26 cellular contexts compared by ENCODE assay signal in genomic region chr14:79951572-79951971, GRCh38.
"Had no signal": no experiment of that assay in that cellular context is flagged by ENCODE, and none has a peak within 500 bp of the region (broad histone marks: within the 10 kb centered on the region; RNA-seq: fewer than 3 reads in every experiment).

No MANE protein-coding gene starts in this region.

- H3K4me1 Mint-ChIP-seq: naive B cell; stimulated activated memory B cell treated with anti-CD40 and anti-IgM and Interleukin-4, amounts not matched to agents 10 μg/mL and 1 μg/mL and 100 μg/mL, for 72 hours; stimulated activated naive CD8-positive, alpha-beta T cell treated with anti-CD3 and anti-CD28 coated beads, Interleukin-15, amount 100 ng/mL, for 72 hours had no signal

- H3K4me1 ChIP-seq: left lung, lower lobe of right lung, parathyroid adenoma, right atrium auricular region, right lobe of liver, tibial nerve, uterus had no signal

- H2AFZ ChIP-seq: parathyroid adenoma had no signal

- H3K79me2 ChIP-seq: parathyroid adenoma had no signal

- DNase-seq: hippocampal formation; kidney glomerular epithelial cell; left cardiac atrium; left lung; lower lobe of right lung; mammary epithelial cell; mesenchymal stem cell; naive B cell; occipital lobe; right lobe of liver; stimulated activated CD4-positive, alpha-beta T cell treated with anti-CD3 and anti-CD28 coated beads, Interleukin-1b, Interleukin-23, amount 100 ng/mL, for 48 hours; stimulated activated CD4-positive, alpha-beta T cell treated with anti-CD3 and anti-CD28 coated beads, Interleukin-2, amount 100 ng/mL, for 48 hours; stimulated activated CD4-positive, alpha-beta T cell treated with anti-CD3 and anti-CD28 coated beads, Interleukin-4, amount 100 ng/mL, for 4 hours; stimulated activated CD8-positive, alpha-beta memory T cell treated with anti-CD3 and anti-CD28 coated beads, Interleukin-4, amount 100 ng/mL, for 48 hours; stimulated activated naive CD4-positive, alpha-beta T cell treated with Interleukin-2 at 50 U/mL for 16 hours; stimulated activated naive CD8-positive, alpha-beta T cell treated with anti-CD3 and anti-CD28 coated beads, Interleukin-15, amount 100 ng/mL, for 72 hours; substantia nigra; uterus had no signal

- H3K27ac ChIP-seq: left lung, lower lobe of right lung, neutrophil, parathyroid adenoma, right atrium auricular region, right lobe of liver, tibial nerve, uterus had no signal

- H3K27me3 ChIP-seq: left lung, neutrophil, right atrium auricular region, right lobe of liver, tibial nerve, uterus had no signal

- H3K4me2 ChIP-seq: smooth muscle cell had no signal

- H3K36me3 ChIP-seq: left lung, lower lobe of right lung, neutrophil, right atrium auricular region, right lobe of liver, tibial nerve, uterus had no signal

- H3K9me3 ChIP-seq: right lobe of liver, uterus had no signal

- H3K4me3 Mint-ChIP-seq: naive B cell; natural killer cell treated with Interleukin-12 subunit alpha and Interleukin-12 subunit beta and Interleukin-15 and Interleukin-18, amount 100 ng/mL, for 72 hours; stimulated activated memory B cell treated with anti-CD40 and anti-IgM and Interleukin-4, amounts not matched to agents 10 μg/mL and 1 μg/mL and 100 μg/mL, for 72 hours; stimulated activated naive CD8-positive, alpha-beta T cell treated with anti-CD3 and anti-CD28 coated beads, Interleukin-15, amount 100 ng/mL, for 72 hours; type B pancreatic cell had no signal

- ATAC-seq: left cardiac atrium; left lung; lower lobe of right lung; natural killer cell treated with Interleukin-12 subunit alpha and Interleukin-12 subunit beta and Interleukin-15 and Interleukin-18, amount 100 ng/mL, for 72 hours; right lobe of liver; stimulated activated memory B cell treated with anti-CD40 and anti-IgM and Interleukin-4, amounts not matched to agents 10 μg/mL and 1 μg/mL and 100 μg/mL, for 72 hours; stimulated activated naive CD8-positive, alpha-beta T cell treated with anti-CD3 and anti-CD28 coated beads, Interleukin-15, amount 100 ng/mL, for 72 hours had no signal

- H3K27ac Mint-ChIP-seq: naive B cell; natural killer cell treated with Interleukin-12 subunit alpha and Interleukin-12 subunit beta and Interleukin-15 and Interleukin-18, amount 100 ng/mL, for 72 hours; stimulated activated memory B cell treated with anti-CD40 and anti-IgM and Interleukin-4, amounts not matched to agents 10 μg/mL and 1 μg/mL and 100 μg/mL, for 72 hours; stimulated activated naive CD8-positive, alpha-beta T cell treated with anti-CD3 and anti-CD28 coated beads, Interleukin-15, amount 100 ng/mL, for 72 hours; type B pancreatic cell had no signal

- H3K36me3 Mint-ChIP-seq: naive B cell; stimulated activated memory B cell treated with anti-CD40 and anti-IgM and Interleukin-4, amounts not matched to agents 10 μg/mL and 1 μg/mL and 100 μg/mL, for 72 hours had no signal

- H3K27me3 Mint-ChIP-seq: naive B cell; natural killer cell treated with Interleukin-12 subunit alpha and Interleukin-12 subunit beta and Interleukin-15 and Interleukin-18, amount 100 ng/mL, for 72 hours; stimulated activated memory B cell treated with anti-CD40 and anti-IgM and Interleukin-4, amounts not matched to agents 10 μg/mL and 1 μg/mL and 100 μg/mL, for 72 hours; stimulated activated naive CD8-positive, alpha-beta T cell treated with anti-CD3 and anti-CD28 coated beads, Interleukin-15, amount 100 ng/mL, for 72 hours; type B pancreatic cell had no signal

- H3K4me3 ChIP-seq: left lung, lower lobe of right lung, right atrium auricular region, right lobe of liver, smooth muscle cell, tibial nerve, uterus had no signal
